8 cellular contexts compared by ENCODE assay signal in the genomic region with DNA sequence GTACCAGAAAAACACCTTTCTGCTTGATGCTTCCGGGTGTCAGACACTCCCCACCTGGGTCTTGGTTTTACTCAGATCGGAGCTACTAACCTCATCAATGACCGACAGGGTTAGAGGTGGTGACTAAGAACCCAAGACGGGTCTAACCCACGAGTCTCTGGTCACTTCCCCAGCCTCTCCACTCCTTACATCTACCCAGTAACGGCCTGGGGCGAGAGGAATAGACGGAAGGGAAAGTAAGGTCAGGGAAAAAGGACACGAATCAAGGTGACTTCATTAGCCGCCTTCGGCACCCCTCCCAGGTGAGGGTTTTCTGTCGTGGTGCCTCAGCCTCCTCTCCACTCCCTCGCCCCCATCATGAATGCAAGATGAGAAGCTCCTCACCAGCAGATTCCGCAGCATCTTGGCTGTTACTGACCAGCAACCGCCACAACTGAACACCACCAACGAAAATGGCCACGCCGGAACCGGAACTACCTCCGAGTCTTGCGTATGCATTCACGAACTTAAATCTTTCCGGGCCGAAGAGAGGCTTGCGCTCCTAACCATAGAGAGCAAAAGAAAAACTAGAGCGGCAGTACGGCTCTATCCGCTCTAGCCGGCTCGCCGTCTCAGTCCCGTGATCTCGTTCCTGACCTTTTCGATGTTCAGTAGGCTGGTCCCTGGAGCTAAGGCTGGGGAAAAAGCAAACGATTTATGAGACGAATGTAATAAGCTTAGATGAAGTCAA. TPM values are rescaled to one million over a fixed set of nuclear protein-coding genes. Genes with fewer than 3 reads are reported as not detected.
A peak's percentile ranks its signal among the peaks of the same experiment; 100 is the strongest.
DNase-seq lines count a peak whose midpoint lies in the region; ATAC-seq and TF ChIP-seq lines count a peak whose summit lies in the region.

A gene with protein sequence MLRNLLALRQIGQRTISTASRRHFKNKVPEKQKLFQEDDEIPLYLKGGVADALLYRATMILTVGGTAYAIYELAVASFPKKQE (minus strand): TSS at position 469 of the 730 bp plus-strand sequence. CDS start 67 bp downstream, at position 402.

- H3K27ac ChIP-seq in spleen: peak within 1 kb of the TSS; percentile 74 to 96 (median 92)

- DNase-seq in AG09309 (ENCODE audit: low read depth) (peak; percentile 91), NCI-H446 (lab: John Stamatoyannopoulos, UW) (peak; percentile 92 to 94), inferior parietal cortex (ENCODE audit: extremely low spot score) (peak; percentile 98), spleen (peak; percentile 95)
- peak; percentile 82 for DNase-seq in activated CD4-positive, CD25-positive, alpha-beta regulatory T cell treated with anti-CD3 and anti-CD28 coated beads, Interleukin-2, amount 50 U/mL, for 16 hours (ENCODE audit: low read depth, low spot score)
- peak; percentile 66 to 78 for DNase-seq in central memory CD8-positive, alpha-beta T cell (ENCODE audit: low spot score in 2 of 2)

- intact Hi-C loops in spleen (cut with DNase I; ENCODE audit: low total_unique reads): no loop called here

- peaks cover 16% of the 10 kb centered on the region for H3K27me3 Mint-ChIP-seq in central memory CD8-positive, alpha-beta T cell

- no peak for TF ChIP-seq CTCF in AG09309 (IDR thresholded peaks at IDR 0.05; ENCODE audit: control insufficient read depth, insufficient read depth, low read depth, low read length, missing control alignments)
- TF ChIP-seq CTCF in spleen (IDR thresholded peaks at IDR 0.05 in 8 of 11, conservative IDR thresholded peaks at IDR 0.05 in 3 of 11): no peak

- no peaks in the 10 kb centered on the region for H3K27me3 ChIP-seq in spleen (replicated peaks in 1 of 7)

- H3K4me1 ChIP-seq in spleen: peaks cover 11 to 53% (median 36%) of the 10 kb centered on the region in 6 donors

- H3K36me3 Mint-ChIP-seq in central memory CD8-positive, alpha-beta T cell (ENCODE audit: insufficient read depth): peaks cover 24% of the 10 kb centered on the region

- peak within 1 kb of the TSS; percentile 97 for H3K4me3 Mint-ChIP-seq in central memory CD8-positive, alpha-beta T cell

- peak in 1 of 3 donors; percentile 43 for TF ChIP-seq POLR2A in spleen (IDR thresholded peaks at IDR 0.05)

- WGBS in spleen, 5 donors: 0 to 1% (median 0%) methylated on average over 36 of the region's 36 CpGs

- no peaks in the 10 kb centered on the region for H3K9me3 ChIP-seq in spleen

- peaks cover 0 to 33% (median 24%) of the 10 kb centered on the region in 6 donors for H3K36me3 ChIP-seq in spleen

- H3K4me3 ChIP-seq in AG09309 (ENCODE audit: control insufficient read depth, low read depth, low read length): peak within 1 kb of the TSS; percentile 95
- H3K4me3 ChIP-seq in spleen: peak within 1 kb of the TSS; percentile 57 to 82 (median 70)

- H3K4me1 Mint-ChIP-seq in central memory CD8-positive, alpha-beta T cell: peaks cover 27% of the 10 kb centered on the region

- peak within 1 kb of the TSS; percentile 96 for H3K27ac Mint-ChIP-seq in central memory CD8-positive, alpha-beta T cell (ENCODE audit: low read depth)

- H3K9me3 Mint-ChIP-seq in central memory CD8-positive, alpha-beta T cell: no peaks in the 10 kb centered on the region

- ATAC-seq in GM19025 (IDR thresholded peaks at IDR 0.05; ENCODE audit: low read depth, unreplicated experiment) (peak; percentile 93), HG03342 (IDR thresholded peaks at IDR 0.05; ENCODE audit: unreplicated experiment) (peak; percentile 95)
- peak; percentile 97 for ATAC-seq in central memory CD8-positive, alpha-beta T cell (replicated peaks; ENCODE audit: extremely low read depth, poor library complexity, severe bottlenecking)

RNA-seq across cellular contexts. Expression of the gene that starts here (rescaled TPM):
- total RNA-seq in spleen: 100 to 1,000 TPM; 158 to 387 (median 185) TPM
- 100 to 1,000 TPM; 199 to 535 (median 248) TPM for polyA plus RNA-seq in spleen

Comparison
In these comparisons a context has a peak if more than half of its experiments do, and no peak if none do; other contexts are left out.
1. Peak in every context shown above with its lines: DNase-seq, ATAC-seq, H3K4me3 ChIP-seq and H3K27ac ChIP-seq.